8 cellular contexts compared by ENCODE assay signal in the genomic region with DNA sequence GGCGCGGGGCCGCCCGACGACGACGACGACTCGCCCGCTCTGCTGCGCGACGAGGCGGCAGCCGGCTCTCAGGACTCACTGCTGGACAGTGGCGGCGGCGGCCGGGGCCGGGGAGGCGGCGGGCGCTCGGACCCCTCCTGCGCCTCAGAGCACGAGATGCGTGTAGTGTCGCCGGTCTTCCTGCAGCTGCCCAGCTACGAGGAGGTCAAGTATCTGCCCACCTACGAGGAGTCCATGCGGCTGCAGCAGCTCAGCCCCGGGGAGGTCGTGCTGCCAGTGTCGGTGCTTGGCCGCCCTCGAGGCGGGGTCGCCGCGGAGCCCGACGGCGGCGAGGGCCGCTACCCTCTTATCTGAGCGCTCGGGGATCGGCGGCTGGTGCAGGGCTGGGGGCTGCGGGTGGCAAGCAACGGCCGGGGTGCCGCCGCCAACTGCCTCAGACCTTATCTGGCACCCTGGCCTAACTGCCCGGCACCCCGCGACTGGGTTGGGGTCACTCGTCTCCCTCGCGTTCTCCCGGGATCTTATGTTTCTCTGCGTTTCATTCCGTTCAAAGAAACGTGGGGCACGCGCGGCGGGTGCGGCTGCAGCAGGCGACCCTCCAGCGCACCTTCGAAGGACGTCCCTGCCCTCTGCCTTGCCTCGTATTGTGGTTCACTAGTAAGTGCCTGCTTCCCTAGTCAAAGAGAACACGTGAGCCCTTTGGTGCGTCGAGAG. TPM values are rescaled to one million over a fixed set of nuclear protein-coding genes. Genes with fewer than 3 reads are reported as not detected.
DNase-seq lines count a peak whose midpoint lies in the region; ATAC-seq and TF ChIP-seq lines count a peak whose summit lies in the region.

No MANE protein-coding gene starts in this region.

- no peak for DNase-seq in CD4-positive, alpha-beta T cell
- peak in 2 of 34 experiments; percentile 5 for DNase-seq in T-cell
- no peak for DNase-seq in effector CD4-positive, alpha-beta T cell
- DNase-seq in HK-2 (ENCODE audit: unreplicated experiment) = no peak

- no peak overlapping the region for H3K27ac Mint-ChIP-seq in CD4-positive, alpha-beta T cell
- H3K27ac Mint-ChIP-seq in T-cell = peak overlapping the region in 1 of 2 donors; percentile 63

- peaks cover 69% of the 10 kb centered on the region for H3K27me3 ChIP-seq in CD4-positive, alpha-beta T cell (ENCODE audit: control insufficient read depth, insufficient read depth, low read length)
- H3K27me3 ChIP-seq in neuron (ENCODE audit: insufficient read depth, low read length) = peaks cover 46% of the 10 kb centered on the region

- no peaks in the 10 kb centered on the region for H3K36me3 ChIP-seq in neuron (ENCODE audit: insufficient read depth, low read length)

- ATAC-seq in CD4-positive, alpha-beta T cell (ENCODE audit: poor library complexity) = peak; percentile 38
- ATAC-seq in GM18909 (IDR thresholded peaks at IDR 0.05; ENCODE audit: poor library complexity, unreplicated experiment) (peak; percentile 22), HG03342 (IDR thresholded peaks at IDR 0.05; ENCODE audit: unreplicated experiment) (peak; percentile 18), T-cell (replicated peaks in 1 of 4) (peak in 3 of 4 experiments; percentile 22 to 33 (median 27)), esophagus mucosa (peak; percentile 26)

- H3K4me1 ChIP-seq in neuron (ENCODE audit: insufficient read depth, low read length) = peaks cover 13% of the 10 kb centered on the region

- no peaks in the 10 kb centered on the region for H3K36me3 Mint-ChIP-seq in CD4-positive, alpha-beta T cell (ENCODE audit: low read depth)
- no peaks in the 10 kb centered on the region for H3K36me3 Mint-ChIP-seq in T-cell

- H3K27ac ChIP-seq in CD4-positive, alpha-beta T cell (ENCODE audit: low read depth, low read length) = no peak overlapping the region

- peak overlapping the region; percentile 94 for H2AFZ ChIP-seq in neuron (ENCODE audit: low read depth, low read length)

- no peaks in the 10 kb centered on the region for H3K9me3 ChIP-seq in CD4-positive, alpha-beta T cell (ENCODE audit: control insufficient read depth, low read length)
- no peaks in the 10 kb centered on the region for H3K9me3 ChIP-seq in neuron (ENCODE audit: low read length)

- POLR2A ChIA-PET in CD4-positive, alpha-beta T cell (lab: Charles Lee) = interaction anchor here (1.0 kb wide), 1 partner anchor 174 kb away, joined by 3 read pairs; no protein-coding TSS in a partner anchor
- POLR2A ChIA-PET in T-cell (lab: Charles Lee) = no interaction called here

- H3K27me3 Mint-ChIP-seq in CD4-positive, alpha-beta T cell = peaks cover 71% of the 10 kb centered on the region
- peaks cover 44 to 45% of the 10 kb centered on the region in 2 donors for H3K27me3 Mint-ChIP-seq in T-cell

- peak overlapping the region; percentile 55 for H3K4me3 ChIP-seq in neuron (ENCODE audit: low read length)

- peaks cover 21% of the 10 kb centered on the region for H3K4me1 Mint-ChIP-seq in CD4-positive, alpha-beta T cell (ENCODE audit: low read depth)
- H3K4me1 Mint-ChIP-seq in T-cell = peaks cover 15 to 21% (median 21%) of the 10 kb centered on the region in 3 donors

- peak overlapping the region; percentile 90 for H3K4me3 Mint-ChIP-seq in CD4-positive, alpha-beta T cell
- peak overlapping the region; percentile 73 to 86 (median 74) for H3K4me3 Mint-ChIP-seq in T-cell

- TF ChIP-seq CTCF in CD4-positive, alpha-beta T cell (IDR thresholded peaks at IDR 0.05) = no peak

- H3K9me3 Mint-ChIP-seq in CD4-positive, alpha-beta T cell = no peaks in the 10 kb centered on the region
- H3K9me3 Mint-ChIP-seq in T-cell = no peaks in the 10 kb centered on the region

- intact Hi-C loops in CD4-positive, alpha-beta T cell (cut with DNase I, micrococcal nuclease) = no loop called here

- CTCF ChIA-PET in CD4-positive, alpha-beta T cell (lab: Charles Lee) = interaction anchor here (1.1 kb wide), 1 partner anchor 26 kb away, joined by 3 read pairs; no protein-coding TSS in a partner anchor
- CTCF ChIA-PET in T-cell (lab: Charles Lee) = interaction anchor here in 1 of 2 donors (0.6 kb wide), 1 partner anchor 1137 kb away, joined by 3 read pairs; no protein-coding TSS in a partner anchor

RNA-seq across cellular contexts. Expression of gene C3orf80, which starts 1.0 kb away (rescaled TPM):
- total RNA-seq in CD4-positive, alpha-beta T cell = not detected
- total RNA-seq in T-cell (under 1 TPM in 3 of 5 donors, not detected in 2; 0.13 to 0.35 (median 0.33) TPM), esophagus mucosa (5.9 TPM)
